Comparison of ENCODE assay signal across 8 cellular contexts in the genomic region with DNA sequence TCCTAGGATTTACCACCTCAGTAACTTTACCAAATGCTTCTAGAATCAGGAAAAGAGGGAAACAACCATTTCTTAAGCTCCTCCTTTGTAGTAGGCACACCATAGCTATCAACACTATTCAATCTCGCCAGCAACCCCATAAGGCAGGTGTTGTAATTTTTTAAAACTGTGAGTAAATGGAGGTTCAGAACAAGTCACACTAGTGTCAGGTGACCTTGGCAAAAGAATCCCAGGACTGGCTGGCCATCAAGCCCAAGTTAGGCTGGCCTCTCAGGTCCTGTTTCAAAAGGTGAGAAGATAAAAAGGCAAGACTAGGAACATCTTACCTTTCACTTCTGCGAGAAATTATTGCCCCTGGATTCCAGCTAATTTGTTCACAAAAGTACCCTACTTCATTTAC. TPM values are rescaled to one million over a fixed set of nuclear protein-coding genes. Genes with fewer than 3 reads are reported as not detected.
DNase-seq lines count a peak whose midpoint lies in the region; ATAC-seq and TF ChIP-seq lines count a peak whose summit lies in the region.

No MANE protein-coding gene starts in this region.

- POLR2A ChIA-PET in CD8-positive, alpha-beta memory T cell (lab: Charles Lee) = no interaction called here

- no peaks in the 10 kb centered on the region for H3K27me3 Mint-ChIP-seq in CD8-positive, alpha-beta memory T cell
- no peaks in the 10 kb centered on the region for H3K27me3 Mint-ChIP-seq in osteocyte (ENCODE audit: unreplicated experiment)

- H3K27me3 ChIP-seq in CD8-positive, alpha-beta memory T cell (ENCODE audit: insufficient read depth, low read length, poor library complexity, severe bottlenecking) = no peaks in the 10 kb centered on the region
- no peaks in the 10 kb centered on the region for H3K27me3 ChIP-seq in esophagus squamous epithelium

- H3K9me3 Mint-ChIP-seq in CD8-positive, alpha-beta memory T cell = no peaks in the 10 kb centered on the region
- H3K9me3 Mint-ChIP-seq in osteocyte (ENCODE audit: unreplicated experiment) = no peaks in the 10 kb centered on the region

- H3K4me3 ChIP-seq in CD8-positive, alpha-beta memory T cell (ENCODE audit: low read length) = peak overlapping the region; percentile 93
- peak overlapping the region; percentile 83 to 99 (median 96) for H3K4me3 ChIP-seq in esophagus squamous epithelium

- peaks cover 17% of the 10 kb centered on the region for H3K4me1 ChIP-seq in CD8-positive, alpha-beta memory T cell (ENCODE audit: insufficient read depth, low read length)
- peaks cover 10 to 30% (median 13%) of the 10 kb centered on the region in 3 donors for H3K4me1 ChIP-seq in esophagus squamous epithelium

- WGBS in esophagus squamous epithelium, 2 donors = 13 to 20% methylated on average over 2 of the region's 2 CpGs

- no peaks in the 10 kb centered on the region for H3K36me3 ChIP-seq in CD8-positive, alpha-beta memory T cell (ENCODE audit: insufficient read depth, low read length)
- H3K36me3 ChIP-seq in esophagus squamous epithelium = peaks cover 0 to 12% (median 0%) of the 10 kb centered on the region in 3 donors

- no peak for TF ChIP-seq POLR2A in esophagus squamous epithelium (IDR thresholded peaks at IDR 0.05)

- TF ChIP-seq CTCF in esophagus squamous epithelium (IDR thresholded peaks at IDR 0.05) (no peak), osteocyte (IDR thresholded peaks at IDR 0.05) (no peak)

- peak overlapping the region; percentile 88 to 95 (median 90) for H3K4me3 Mint-ChIP-seq in CD8-positive, alpha-beta memory T cell
- H3K4me3 Mint-ChIP-seq in osteocyte (ENCODE audit: unreplicated experiment) = peak overlapping the region; percentile 85

- intact Hi-C loops in esophagus squamous epithelium (cut with DNase I) = no loop called here

- CTCF ChIA-PET in CD8-positive, alpha-beta memory T cell (lab: Charles Lee) = interaction anchor here (2.3 kb wide), 1 partner anchor 10 kb away, joined by 18 read pairs; no protein-coding TSS in a partner anchor

- no peak for DNase-seq in CD8-positive, alpha-beta memory T cell
- DNase-seq in RKO (ENCODE audit: low spot score) = peak; percentile 42
- no peak for DNase-seq in esophagus squamous epithelium (lab: John Stamatoyannopoulos, UW)
- no peak for DNase-seq in osteocyte (ENCODE audit: extremely low spot score, unreplicated experiment)
- DNase-seq in superior temporal gyrus (ENCODE audit: extremely low spot score) = no peak
- no peak for DNase-seq in NCI-H1930 (lab: John Stamatoyannopoulos, UW)
- no peak for DNase-seq in effector CD4-positive, alpha-beta T cell

- H3K9me3 ChIP-seq in CD8-positive, alpha-beta memory T cell (ENCODE audit: low read length) = no peaks in the 10 kb centered on the region
- H3K9me3 ChIP-seq in esophagus squamous epithelium = no peaks in the 10 kb centered on the region

- peak overlapping the region; percentile 98 for H3K27ac ChIP-seq in CD8-positive, alpha-beta memory T cell (ENCODE audit: low read depth, low read length)
- peak overlapping the region in 3 of 4 donors; percentile 88 to 92 (median 90) for H3K27ac ChIP-seq in esophagus squamous epithelium

- H3K27ac Mint-ChIP-seq in CD8-positive, alpha-beta memory T cell = peak overlapping the region; percentile 75 to 94 (median 86)
- peak overlapping the region; percentile 63 for H3K27ac Mint-ChIP-seq in osteocyte (ENCODE audit: unreplicated experiment)

- H3K36me3 Mint-ChIP-seq in CD8-positive, alpha-beta memory T cell = peaks cover 0 to 25% (median 2%) of the 10 kb centered on the region in 3 donors
- H3K36me3 Mint-ChIP-seq in osteocyte (ENCODE audit: unreplicated experiment) = peaks cover 3% of the 10 kb centered on the region

- no peak for ATAC-seq in esophagus mucosa

- peaks cover 39 to 53% (median 44%) of the 10 kb centered on the region in 3 donors for H3K4me1 Mint-ChIP-seq in CD8-positive, alpha-beta memory T cell
- peaks cover 16% of the 10 kb centered on the region for H3K4me1 Mint-ChIP-seq in osteocyte (ENCODE audit: unreplicated experiment)

RNA-seq across cellular contexts. Expression of a gene that starts 0.7 kb away (rescaled TPM):
- total RNA-seq in CD8-positive, alpha-beta memory T cell = 10 to 100 TPM; 30.1 to 36.9 TPM
- 17.3 TPM for polyA plus RNA-seq in CD8-positive, alpha-beta memory T cell
- total RNA-seq in esophagus squamous epithelium (10 to 100 TPM in 3 of 4 donors, 1 to 10 TPM in 1; 4.6 to 36.6 (median 23.4) TPM), osteocyte (37.0 and 46.0 TPM in 2 replicates), esophagus mucosa (12.8 TPM)

RNA-seq across cellular contexts. Expression of a gene that starts 29.2 kb away (rescaled TPM):
- 10 to 100 TPM; 25.4 to 29.1 TPM for total RNA-seq in CD8-positive, alpha-beta memory T cell
- 9.2 TPM for polyA plus RNA-seq in CD8-positive, alpha-beta memory T cell
- total RNA-seq in esophagus squamous epithelium (10 to 100 TPM; 22.2 to 39.7 (median 25.9) TPM), osteocyte (37.6 and 40.2 TPM in 2 replicates), esophagus mucosa (21.3 TPM)
